In genomic region chr21:33433001-33433400, GRCh38 we compare ENCODE assay signal across 17 cellular contexts. TPM values are rescaled to one million over a fixed set of nuclear protein-coding genes. Genes with fewer than 3 reads are reported as not detected.
DNase-seq lines count a peak whose midpoint lies in the region; ATAC-seq and TF ChIP-seq lines count a peak whose summit lies in the region.
"Had no signal": no experiment of that assay in that cellular context is flagged by ENCODE, and none has a peak within 500 bp of the region (broad histone marks: within the 10 kb centered on the region; RNA-seq: fewer than 3 reads in every experiment).

No MANE protein-coding gene starts in this region.

- no peak for TF ChIP-seq CTCF in ascending aorta (IDR thresholded peaks at IDR 0.05)
- TF ChIP-seq CTCF in mesothelial cell of epicardium (IDR thresholded peaks at IDR 0.05; ENCODE audit: unreplicated experiment): no peak
- no peak for TF ChIP-seq CTCF in vagina (IDR thresholded peaks at IDR 0.05)

- peak overlapping the region; percentile 78 for H3K27ac Mint-ChIP-seq in activated naive CD8-positive, alpha-beta T cell
- H3K27ac Mint-ChIP-seq in activated naive CD8-positive, alpha-beta T cell treated with anti-CD3 and anti-CD28 coated beads, Interleukin-2, amount 50 U/mL, for 24 hours: no peak overlapping the region
- H3K27ac Mint-ChIP-seq in mesothelial cell of epicardium: peak overlapping the region; percentile 56

- H3K27me3 ChIP-seq in ascending aorta: no peaks in the 10 kb centered on the region
- no peaks in the 10 kb centered on the region for H3K27me3 ChIP-seq in vagina

- H3K4me3 ChIP-seq in ascending aorta (no peak overlapping the region), vagina (no peak overlapping the region)

- H3K36me3 Mint-ChIP-seq in activated naive CD8-positive, alpha-beta T cell: peaks cover 17% of the 10 kb centered on the region
- peaks cover 41% of the 10 kb centered on the region for H3K36me3 Mint-ChIP-seq in activated naive CD8-positive, alpha-beta T cell treated with anti-CD3 and anti-CD28 coated beads, Interleukin-2, amount 50 U/mL, for 24 hours (ENCODE audit: low read depth)
- H3K36me3 Mint-ChIP-seq in mesothelial cell of epicardium: peaks cover 51% of the 10 kb centered on the region

- H3K4me3 Mint-ChIP-seq in activated naive CD8-positive, alpha-beta T cell: no peak overlapping the region
- H3K4me3 Mint-ChIP-seq in activated naive CD8-positive, alpha-beta T cell treated with anti-CD3 and anti-CD28 coated beads, Interleukin-2, amount 50 U/mL, for 24 hours: no peak overlapping the region
- H3K4me3 Mint-ChIP-seq in mesothelial cell of epicardium: no peak overlapping the region

- H3K4me1 Mint-ChIP-seq in activated naive CD8-positive, alpha-beta T cell (ENCODE audit: low read depth): peaks cover 25% of the 10 kb centered on the region
- peaks cover 32% of the 10 kb centered on the region for H3K4me1 Mint-ChIP-seq in activated naive CD8-positive, alpha-beta T cell treated with anti-CD3 and anti-CD28 coated beads, Interleukin-2, amount 50 U/mL, for 24 hours
- H3K4me1 Mint-ChIP-seq in mesothelial cell of epicardium: no peaks in the 10 kb centered on the region

- no peak for TF ChIP-seq POLR2A in vagina (IDR thresholded peaks at IDR 0.05)

- H3K9me3 ChIP-seq in ascending aorta (no peaks in the 10 kb centered on the region), vagina (no peaks in the 10 kb centered on the region)

- no peaks in the 10 kb centered on the region for H3K9me3 Mint-ChIP-seq in activated naive CD8-positive, alpha-beta T cell (ENCODE audit: low read depth)
- H3K9me3 Mint-ChIP-seq in activated naive CD8-positive, alpha-beta T cell treated with anti-CD3 and anti-CD28 coated beads, Interleukin-2, amount 50 U/mL, for 24 hours: no peaks in the 10 kb centered on the region
- H3K9me3 Mint-ChIP-seq in mesothelial cell of epicardium: no peaks in the 10 kb centered on the region

- no peaks in the 10 kb centered on the region for H3K27me3 Mint-ChIP-seq in activated naive CD8-positive, alpha-beta T cell
- no peaks in the 10 kb centered on the region for H3K27me3 Mint-ChIP-seq in activated naive CD8-positive, alpha-beta T cell treated with anti-CD3 and anti-CD28 coated beads, Interleukin-2, amount 50 U/mL, for 24 hours
- no peaks in the 10 kb centered on the region for H3K27me3 Mint-ChIP-seq in mesothelial cell of epicardium (ENCODE audit: low read depth)

- no peak for DNase-seq in activated naive CD8-positive, alpha-beta T cell treated with anti-CD3 and anti-CD28 coated beads, Interleukin-2, amount 50 U/mL, for 24 hours
- no peak for DNase-seq in ascending aorta (ENCODE audit: low spot score in 2 of 2)
- no peak for DNase-seq in mesothelial cell of epicardium (ENCODE audit: low spot score in 2 of 2, unreplicated experiment in 2 of 2)
- DNase-seq in vagina (ENCODE audit: extremely low spot score in 2 of 2): no peak
- DNase-seq in NCI-H2081 (lab: John Stamatoyannopoulos, UW): no peak
- no peak for DNase-seq in activated CD4-positive, CD25-positive, alpha-beta regulatory T cell (lab: John Stamatoyannopoulos, UW)
- DNase-seq: dermis blood vessel endothelial cell, GDM1, hippocampal formation, kidney glomerular epithelial cell, NCI-H1694, NCI-H510A, OCI-M1, small intestine had no signal

- intact Hi-C loops in ascending aorta (cut with DNase I) (no loop called here), vagina (cut with DNase I) (no loop called here)

- H3K36me3 ChIP-seq in ascending aorta (peaks cover 69 to 76% of the 10 kb centered on the region in 2 donors), vagina (peaks cover 0 to 52% of the 10 kb centered on the region in 2 donors)

- H3K4me1 ChIP-seq in ascending aorta (peaks cover 11 to 24% of the 10 kb centered on the region in 2 donors), vagina (peaks cover 56% of the 10 kb centered on the region)

- H3K27ac ChIP-seq in ascending aorta (peak overlapping the region; percentile 64 to 91), vagina (peak overlapping the region; percentile 62)
- H3K27ac ChIP-seq: VCaP had no signal

- no peak for ATAC-seq in activated naive CD8-positive, alpha-beta T cell treated with anti-CD3 and anti-CD28 coated beads, Interleukin-2, amount 50 U/mL, for 24 hours
- ATAC-seq in HG03280 (IDR thresholded peaks at IDR 0.05; ENCODE audit: unreplicated experiment): no peak

RNA-seq across cellular contexts. Expression of gene IFNGR2, which starts 29.8 kb away (rescaled TPM):
- total RNA-seq in ascending aorta (46.4 TPM), mesothelial cell of epicardium (57.9 to 63.4 TPM (median 59.6 TPM) in 3 replicates), vagina (89.6 TPM)

RNA-seq across cellular contexts. Expression of gene TMEM50B, which starts 46.8 kb away (rescaled TPM):
- total RNA-seq in ascending aorta (24.9 TPM), mesothelial cell of epicardium (37.3 to 41.1 TPM (median 39.5 TPM) in 3 replicates), vagina (42.5 TPM)

RNA-seq across cellular contexts. Expression of gene DNAJC28, which starts 58.5 kb away (rescaled TPM):
- total RNA-seq in ascending aorta: 1.5 TPM
- 2.6 to 3.1 TPM (median 2.8 TPM) in 3 replicates for total RNA-seq in mesothelial cell of epicardium
- total RNA-seq in vagina: 1.5 TPM
